ENCODE assay signal across 23 cellular contexts in genomic region chr5:170865622-170866021, GRCh38. TPM values are rescaled to one million over a fixed set of nuclear protein-coding genes. Genes with fewer than 3 reads are reported as not detected.
A peak's percentile ranks its signal among the peaks of the same experiment; 100 is the strongest.
DNase-seq lines count a peak whose midpoint lies in the region; ATAC-seq and TF ChIP-seq lines count a peak whose summit lies in the region.
"Had no signal": no experiment of that assay in that cellular context is flagged by ENCODE, and none has a peak within 500 bp of the region (broad histone marks: within the 10 kb centered on the region; RNA-seq: fewer than 3 reads in every experiment).

No MANE protein-coding gene starts in this region.

- no peak overlapping the region for H3K14ac ChIP-seq in mesenchymal stem cell (ENCODE audit: low read length in 2 of 2)

- TF ChIP-seq POLR2A in testis (IDR thresholded peaks at IDR 0.05): no peak

- peak overlapping the region; percentile 86 for H3K27ac Mint-ChIP-seq in Calu3 (ENCODE audit: unreplicated experiment)
- H3K27ac Mint-ChIP-seq: CD4-positive, CD25-positive, alpha-beta regulatory T cell; naive B cell; stimulated activated naive CD8-positive, alpha-beta T cell treated with anti-CD3 and anti-CD28 coated beads, Interleukin-15, amount 100 ng/mL, for 72 hours had no signal

- no peak overlapping the region for H2AFZ ChIP-seq in mesenchymal stem cell (ENCODE audit: low read depth, low read length)

- WGBS in mesenchymal stem cell: 95% methylated on average over 1 of the region's 1 CpG
- 68 to 75% methylated on average over 1 of the region's 1 CpG for WGBS in testis, 2 donors

- no peak for DNase-seq in Calu3
- no peak for DNase-seq in mesenchymal stem cell
- no peak for DNase-seq in testis
- DNase-seq in activated T-cell treated with anti-CD3 and anti-CD28 coated beads for 4 hours: no peak
- DNase-seq in dorsolateral prefrontal cortex: no peak
- DNase-seq: activated gamma-delta T cell treated with Interleukin-2 at 50 U/mL for 16 hours; CD4-positive, CD25-positive, alpha-beta regulatory T cell; EL; MG63; naive B cell; NCI-H2081; NCI-H69; spleen; stimulated activated naive CD8-positive, alpha-beta T cell treated with anti-CD3 and anti-CD28 coated beads, Interleukin-15, amount 100 ng/mL, for 72 hours; SW 1271 had no signal

- BruUV-seq in Calu3 (replicated peaks; lab: Mats Ljungman, UMichigan): no TSS peak

- no peaks in the 10 kb centered on the region for H3K36me3 ChIP-seq in mesenchymal stem cell (ENCODE audit: control insufficient read depth in 1 of 2, insufficient read depth in 2 of 2, low read depth in 1 of 2, low read length in 2 of 2)
- H3K36me3 ChIP-seq in testis (ENCODE audit: low read depth, missing control alignments): no peaks in the 10 kb centered on the region
- H3K36me3 ChIP-seq: ascending aorta, gastroesophageal sphincter had no signal

- no peak overlapping the region for H3K4ac ChIP-seq in mesenchymal stem cell (ENCODE audit: low read depth in 1 of 2, low read length in 2 of 2)

- H3K23ac ChIP-seq in mesenchymal stem cell (ENCODE audit: low read length in 2 of 2): no peak overlapping the region

- H3K4me3 ChIP-seq in mesenchymal stem cell (ENCODE audit: insufficient read depth in 1 of 2, low read depth in 1 of 2, low read length in 2 of 2) (no peak overlapping the region), testis (no peak overlapping the region), dorsolateral prefrontal cortex (no peak overlapping the region)
- H3K4me3 ChIP-seq: ascending aorta, gastroesophageal sphincter, MG63, spleen had no signal

- H3K27ac ChIP-seq in mesenchymal stem cell (ENCODE audit: low read length, poor library complexity, severe bottlenecking) (no peak overlapping the region), testis (no peak overlapping the region), dorsolateral prefrontal cortex (no peak overlapping the region)
- H3K27ac ChIP-seq: ascending aorta, gastroesophageal sphincter, spleen, VCaP had no signal

- H3K79me1 ChIP-seq in mesenchymal stem cell (replicated peaks; ENCODE audit: low read length, poor library complexity, severe bottlenecking): peaks cover 24% of the 10 kb centered on the region

- no peaks in the 10 kb centered on the region for H3K27me3 Mint-ChIP-seq in Calu3 (ENCODE audit: unreplicated experiment)

- H3K9me3 Mint-ChIP-seq in Calu3 (ENCODE audit: low read depth, unreplicated experiment): peaks cover 4% of the 10 kb centered on the region

- H4K8ac ChIP-seq in mesenchymal stem cell (ENCODE audit: low read length): no peak overlapping the region

- H3K27me3 ChIP-seq in mesenchymal stem cell (ENCODE audit: control insufficient read depth in 1 of 2, insufficient read depth in 1 of 2, low read length in 2 of 2): peaks cover 0 to 5% of the 10 kb centered on the region in 2 experiments
- no peaks in the 10 kb centered on the region for H3K27me3 ChIP-seq in testis
- H3K27me3 ChIP-seq in dorsolateral prefrontal cortex: peaks cover 0 to 31% (median 10%) of the 10 kb centered on the region in 45 donors
- H3K27me3 ChIP-seq: ascending aorta, gastroesophageal sphincter, MG63 had no signal

- H2BK15ac ChIP-seq in mesenchymal stem cell (ENCODE audit: low read depth, poor library complexity, severe bottlenecking): no peak overlapping the region

- CTCF ChIA-PET in Calu3 (lab: Charles Lee): interaction anchor here (0.8 to 1.3 kb wide), 3 partner anchors 18 to 70 kb away, joined by 3 to 5 read pairs (median 4); no protein-coding TSS in a partner anchor

- TF ChIP-seq CTCF in Calu3 (IDR thresholded peaks at IDR 0.05; ENCODE audit: unreplicated experiment) (no peak), testis (IDR thresholded peaks at IDR 0.05) (no peak), dorsolateral prefrontal cortex (IDR thresholded peaks at IDR 0.05 in 54 of 56, conservative IDR thresholded peaks at IDR 0.05 in 2 of 56; ENCODE audit: low read depth in 1 of 56, partially characterized antibody in 56 of 56) (no peak)

- no peak overlapping the region for H2BK5ac ChIP-seq in mesenchymal stem cell (ENCODE audit: low read depth, low read length, poor library complexity, severe bottlenecking)

- H3K4me2 ChIP-seq in mesenchymal stem cell (ENCODE audit: low read length, poor library complexity, severe bottlenecking): no peak overlapping the region

- H3K4me1 Mint-ChIP-seq in Calu3 (ENCODE audit: low read depth, unreplicated experiment): peaks cover 60% of the 10 kb centered on the region

- no peak overlapping the region for H2AK5ac ChIP-seq in mesenchymal stem cell (ENCODE audit: low read length, severe bottlenecking)

- H2BK12ac ChIP-seq in mesenchymal stem cell (ENCODE audit: low read length in 2 of 2): no peak overlapping the region

- no peak overlapping the region for H3K18ac ChIP-seq in mesenchymal stem cell (ENCODE audit: low read depth in 1 of 2, low read length in 2 of 2)

- H2BK120ac ChIP-seq in mesenchymal stem cell (ENCODE audit: low read depth, low read length): no peak overlapping the region

- H3K4me1 ChIP-seq in mesenchymal stem cell (ENCODE audit: control insufficient read depth, insufficient read depth, low read depth, low read length) (peaks cover 2% of the 10 kb centered on the region), testis (no peaks in the 10 kb centered on the region)
- H3K4me1 ChIP-seq: ascending aorta had no signal

- peaks cover 9% of the 10 kb centered on the region for H3K9me3 ChIP-seq in mesenchymal stem cell (ENCODE audit: control insufficient read depth, low read length)
- H3K9me3 ChIP-seq in testis: no peaks in the 10 kb centered on the region

- ATAC-seq in GM19025 (IDR thresholded peaks at IDR 0.05; ENCODE audit: low read depth, unreplicated experiment): peak; percentile 89
- peak; percentile 66 for ATAC-seq in HG02623 (IDR thresholded peaks at IDR 0.05; ENCODE audit: unreplicated experiment)
- peak; percentile 63 for ATAC-seq in HG03342 (IDR thresholded peaks at IDR 0.05; ENCODE audit: unreplicated experiment)
- ATAC-seq: gastroesophageal sphincter; stimulated activated naive CD8-positive, alpha-beta T cell treated with anti-CD3 and anti-CD28 coated beads, Interleukin-15, amount 100 ng/mL, for 72 hours had no signal

- no peak overlapping the region for H4K91ac ChIP-seq in mesenchymal stem cell (ENCODE audit: low read length)

- intact Hi-C loops in Calu3 (cut with micrococcal nuclease; ENCODE audit: unreplicated experiment): no loop called here
- intact Hi-C loops in testis (cut with DNase I; ENCODE audit: low total_unique reads): no loop called here
- intact Hi-C loops in dorsolateral prefrontal cortex (cut with DNase I): no loop called here

- H3K9ac ChIP-seq in mesenchymal stem cell (ENCODE audit: low read length): no peak overlapping the region

- H3K36me3 Mint-ChIP-seq in Calu3 (ENCODE audit: insufficient read depth, unreplicated experiment): peaks cover 44% of the 10 kb centered on the region

- peak overlapping the region; percentile 70 for H3K4me3 Mint-ChIP-seq in Calu3 (ENCODE audit: low read depth, unreplicated experiment)
- H3K4me3 Mint-ChIP-seq: CD4-positive, CD25-positive, alpha-beta regulatory T cell; naive B cell; stimulated activated naive CD8-positive, alpha-beta T cell treated with anti-CD3 and anti-CD28 coated beads, Interleukin-15, amount 100 ng/mL, for 72 hours had no signal

RNA-seq across cellular contexts. Expression of gene RANBP17, which starts 3.8 kb away (rescaled TPM):
- total RNA-seq in Calu3 (2022): 69.3 and 117 TPM in 2 replicates
- 3.8 TPM for polyA plus RNA-seq in mesenchymal stem cell (2013, experiment 1 of 2)
- 3.5 TPM for polyA plus RNA-seq in mesenchymal stem cell (2013, experiment 2 of 2)
- total RNA-seq in testis: 10 to 100 TPM; 58.2 to 63.9 TPM
- 34.1 TPM for polyA plus RNA-seq in testis (ENCODE audit: insufficient read depth, low read depth, low replicate concordance)
- total RNA-seq in dorsolateral prefrontal cortex: 10 to 100 TPM in 115 of 120 experiments, 1 to 10 TPM in 5; 5.5 to 32.3 (median 15.7) TPM
- total RNA-seq: A172; activated CD8-positive, alpha-beta memory T cell treated with anti-CD3 and anti-CD28 coated beads for 36 hours; CD4-positive, CD25-positive, alpha-beta regulatory T cell had no signal
- polyA plus RNA-seq: CD4-positive, CD25-positive, alpha-beta regulatory T cell had no signal
